ENCODE assay signal across 10 cellular contexts in genomic region chr6:44416103-44416502, GRCh38. TPM values are rescaled to one million over a fixed set of nuclear protein-coding genes. Genes with fewer than 3 reads are reported as not detected.
A peak's percentile ranks its signal among the peaks of the same experiment; 100 is the strongest.
DNase-seq lines count a peak whose midpoint lies in the region; ATAC-seq, FAIRE-seq and TF ChIP-seq lines count a peak whose summit lies in the region.
"Had no signal": no experiment of that assay in that cellular context is flagged by ENCODE, and none has a peak within 500 bp of the region (broad histone marks: within the 10 kb centered on the region; RNA-seq: fewer than 3 reads in every experiment).

No MANE protein-coding gene starts in this region.

- intact Hi-C loops in pancreas (cut with DNase I) = no loop called here

- no peak for FAIRE-seq in pancreas (lab: Jason Lieb, UNC)

- no peaks in the 10 kb centered on the region for H3F3A ChIP-seq in Loucy (ENCODE audit: low read depth)

- H3K36me3 ChIP-seq in Loucy (ENCODE audit: insufficient read depth, low read length) (peaks cover 73% of the 10 kb centered on the region), fibroblast of lung (ENCODE audit: control insufficient read depth, insufficient read depth, low read length) (peaks cover 5% of the 10 kb centered on the region), pancreas (peaks cover 0 to 24% (median 7%) of the 10 kb centered on the region in 3 donors)
- H3K36me3 ChIP-seq: uterus had no signal

- H3K4me2 ChIP-seq in Loucy (ENCODE audit: low read depth, low read length, poor library complexity, severe bottlenecking) = peak overlapping the region; percentile 47
- no peak overlapping the region for H3K4me2 ChIP-seq in fibroblast of lung (ENCODE audit: extremely low read depth, insufficient read depth, low read length)

- peak overlapping the region; percentile 23 for H3K9ac ChIP-seq in Loucy (ENCODE audit: low read depth, low read length, poor library complexity, severe bottlenecking)
- no peak overlapping the region for H3K9ac ChIP-seq in fibroblast of lung (ENCODE audit: insufficient read depth, low read length)

- ATAC-seq in pancreas (peak; percentile 90 to 92 (median 92)), GM21390 (IDR thresholded peaks at IDR 0.05; ENCODE audit: unreplicated experiment) (no peak)

- peaks cover 11% of the 10 kb centered on the region for H4K20me1 ChIP-seq in Loucy (ENCODE audit: insufficient read depth, low read length, poor library complexity, severe bottlenecking)
- no peaks in the 10 kb centered on the region for H4K20me1 ChIP-seq in fibroblast of lung (ENCODE audit: control insufficient read depth, extremely low read depth, insufficient read depth, low read length)

- H3K9me3 ChIP-seq in Loucy (ENCODE audit: insufficient read depth, low read depth, low read length) (no peaks in the 10 kb centered on the region), fibroblast of lung (ENCODE audit: control insufficient read depth, insufficient read depth, low read depth, low read length) (no peaks in the 10 kb centered on the region), pancreas (no peaks in the 10 kb centered on the region)
- H3K9me3 ChIP-seq: uterus had no signal

- H3K4me1 ChIP-seq in Loucy (ENCODE audit: insufficient read depth, low read length, poor library complexity, severe bottlenecking) (peaks cover 43% of the 10 kb centered on the region), fibroblast of lung (ENCODE audit: control insufficient read depth, extremely low read depth, insufficient read depth, low read length) (peaks cover 5% of the 10 kb centered on the region), pancreas (peaks cover 4 to 21% (median 5%) of the 10 kb centered on the region in 3 donors)
- H3K4me1 ChIP-seq: uterus had no signal

- DNase-seq in EL = peak; percentile 59
- peak; percentile 42 to 43 for DNase-seq in fibroblast of lung (ENCODE audit: low read depth in 2 of 2)
- DNase-seq in pancreas = peak in 3 of 6 donors; percentile 32 to 62 (median 37)
- DNase-seq in OCI-M1 (lab: John Stamatoyannopoulos, UW) = no peak
- DNase-seq in DMS 273 (lab: John Stamatoyannopoulos, UW; ENCODE audit: unreplicated experiment) = no peak
- DNase-seq: GF-D8, NCI-H1436, uterus had no signal

- H3K9me2 ChIP-seq in Loucy (replicated peaks; ENCODE audit: low read depth, low read length) = no peaks in the 10 kb centered on the region

- H3K4me3 ChIP-seq in Loucy (ENCODE audit: low read length, poor library complexity, severe bottlenecking) = no peak overlapping the region
- no peak overlapping the region for H3K4me3 ChIP-seq in fibroblast of lung (replicated peaks in 1 of 4; ENCODE audit: control extremely low read depth in 1 of 4, insufficient read depth in 1 of 4, low read depth in 3 of 4, low read length in 4 of 4)
- no peak overlapping the region for H3K4me3 ChIP-seq in pancreas
- H3K4me3 ChIP-seq: uterus had no signal

- H3K27me3 ChIP-seq in Loucy (ENCODE audit: insufficient read depth, low read length, poor library complexity, severe bottlenecking) = no peaks in the 10 kb centered on the region
- no peaks in the 10 kb centered on the region for H3K27me3 ChIP-seq in fibroblast of lung (ENCODE audit: control insufficient read depth, insufficient read depth, low read length)
- no peaks in the 10 kb centered on the region for H3K27me3 ChIP-seq in pancreas
- H3K27me3 ChIP-seq: uterus had no signal

- no peak overlapping the region for H3K27ac ChIP-seq in fibroblast of lung (ENCODE audit: insufficient read depth, low read length)
- peak overlapping the region in 2 of 4 donors; percentile 1 to 59 for H3K27ac ChIP-seq in pancreas
- H3K27ac ChIP-seq: uterus had no signal

- H3K79me2 ChIP-seq in Loucy (ENCODE audit: insufficient read depth, low read length) (peaks cover 80% of the 10 kb centered on the region), fibroblast of lung (ENCODE audit: control insufficient read depth, insufficient read depth, low read length) (peaks cover 18% of the 10 kb centered on the region)

- TF ChIP-seq CTCF in Loucy (conservative IDR thresholded peaks at IDR 0.05; ENCODE audit: low read length) (no peak), fibroblast of lung (conservative IDR thresholded peaks at IDR 0.05 in 1 of 2, IDR thresholded peaks at IDR 0.05 in 1 of 2; ENCODE audit: low read depth in 1 of 2, low read length in 2 of 2) (no peak), pancreas (IDR thresholded peaks at IDR 0.05) (no peak)

- no peak overlapping the region for H2AFZ ChIP-seq in Loucy (ENCODE audit: low read length)
- no peak overlapping the region for H2AFZ ChIP-seq in fibroblast of lung (ENCODE audit: low read length)

RNA-seq across cellular contexts. Expression of gene CDC5L, which starts 28.6 kb away (rescaled TPM):
- total RNA-seq in fibroblast of lung = 22.5 and 23.9 TPM in 2 replicates
- polyA plus RNA-seq in fibroblast of lung = 18.7 and 19.4 TPM in 2 replicates
- polyA plus RNA-seq in fibroblast of lung (2012) = 13.1 and 14.2 TPM in 2 replicates
- 2.7 and 4.1 TPM in 2 replicates for polyA minus RNA-seq in fibroblast of lung (ENCODE audit: low replicate concordance)
- 10 to 100 TPM in 2 of 6 donors, 1 to 10 TPM in 4; 6.4 to 11.4 (median 8.6) TPM for total RNA-seq in pancreas
- 1 to 10 TPM; 2.9 to 6.0 TPM for polyA plus RNA-seq in pancreas

Comparison
In these comparisons a context has a peak if more than half of its experiments do, and no peak if none do; other contexts are left out.
1. DNase-seq: peak in EL (single experiment) and fibroblast of lung (2 of 2); none in OCI-M1 (single experiment) and DMS 273 (single experiment).